In the genomic region with DNA sequence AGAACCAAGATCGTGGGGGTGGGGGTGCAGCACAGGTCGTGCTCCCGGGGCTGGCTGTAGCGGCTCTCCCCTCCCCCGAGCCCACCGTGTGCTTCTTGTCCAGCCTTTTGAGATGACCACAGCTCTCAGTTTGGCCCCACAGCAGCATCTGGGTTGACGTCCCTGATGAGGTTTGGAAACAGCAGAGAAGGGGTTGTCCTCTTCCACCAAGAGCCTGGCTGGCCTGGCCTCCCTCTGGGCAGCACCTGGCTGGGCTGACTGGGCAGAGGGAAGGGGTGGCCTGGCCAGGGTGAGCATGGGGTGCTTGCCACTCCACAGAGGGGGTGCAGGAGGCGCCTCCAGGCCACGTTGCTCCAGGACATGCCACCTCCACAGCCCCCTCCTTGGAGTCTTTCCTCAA, we compare ENCODE assay signal across 9 cellular contexts.
DNase-seq lines count a peak whose midpoint lies in the region; ATAC-seq lines count a peak whose summit lies in the region.
"Had no signal": no experiment of that assay in that cellular context is flagged by ENCODE, and none has a peak within 500 bp of the region (broad histone marks: within the 10 kb centered on the region; RNA-seq: fewer than 3 reads in every experiment).

No MANE protein-coding gene starts in this region.

- H3K4me3 Mint-ChIP-seq in CD4-positive, alpha-beta memory T cell, result peak overlapping the region; percentile 20 to 95 (median 88)

- POLR2A ChIA-PET in CD4-positive, alpha-beta memory T cell (lab: Charles Lee; ENCODE audit: partially characterized antibody), result interaction anchor here (2.4 to 5.1 kb wide), 3 partner anchors 11 to 58 kb away, joined by 16 to 71 read pairs (median 37); a partner anchor contains a TSS

- H3K4me3 ChIP-seq in CD4-positive, alpha-beta memory T cell (ENCODE audit: low read length in 2 of 2), result no peak overlapping the region
- no peak overlapping the region for H3K4me3 ChIP-seq in SJCRH30
- H3K4me3 ChIP-seq in duodenal mucosa (ENCODE audit: low read depth in 1 of 2, low read length in 2 of 2), result no peak overlapping the region
- H3K4me3 ChIP-seq in rectal smooth muscle tissue (ENCODE audit: low read length), result peak overlapping the region; percentile 57

- no peak for ATAC-seq in GM18858 (IDR thresholded peaks at IDR 0.05; ENCODE audit: unreplicated experiment)
- ATAC-seq in GM21723 (IDR thresholded peaks at IDR 0.05; ENCODE audit: unreplicated experiment), result no peak

- H3K9me3 ChIP-seq in CD4-positive, alpha-beta memory T cell (ENCODE audit: control insufficient read depth in 1 of 2, low read length in 2 of 2), result no peaks in the 10 kb centered on the region
- H3K9me3 ChIP-seq in SJCRH30 (replicated peaks) (no peaks in the 10 kb centered on the region), duodenal mucosa (ENCODE audit: control insufficient read depth in 1 of 2, low read length in 2 of 2) (no peaks in the 10 kb centered on the region)

- H3K27me3 Mint-ChIP-seq in CD4-positive, alpha-beta memory T cell, result no peaks in the 10 kb centered on the region

- H3K27ac Mint-ChIP-seq in CD4-positive, alpha-beta memory T cell, result peak overlapping the region; percentile 92 to 99 (median 98)

- H3K4me1 ChIP-seq in CD4-positive, alpha-beta memory T cell (ENCODE audit: insufficient read depth, low read length), result peaks cover 79% of the 10 kb centered on the region
- H3K4me1 ChIP-seq in SJCRH30, result peaks cover 28% of the 10 kb centered on the region
- peaks cover 38 to 46% of the 10 kb centered on the region in 2 donors for H3K4me1 ChIP-seq in duodenal mucosa (ENCODE audit: control insufficient read depth in 1 of 2, insufficient read depth in 2 of 2, low read length in 2 of 2)
- peaks cover 25% of the 10 kb centered on the region for H3K4me1 ChIP-seq in rectal smooth muscle tissue (ENCODE audit: control insufficient read depth, insufficient read depth, low read length)

- H3K4me1 Mint-ChIP-seq in CD4-positive, alpha-beta memory T cell, result peaks cover 36 to 89% (median 69%) of the 10 kb centered on the region in 4 donors

- H3K36me3 Mint-ChIP-seq in CD4-positive, alpha-beta memory T cell, result peaks cover 3 to 16% of the 10 kb centered on the region in 2 donors

- CTCF ChIA-PET in CD4-positive, alpha-beta memory T cell (lab: Charles Lee; ENCODE audit: partially characterized antibody), result interaction anchor here (1.2 kb wide), 1 partner anchor 92 kb away, joined by 4 read pairs; no protein-coding TSS in a partner anchor

- H3K9ac ChIP-seq in duodenal mucosa (ENCODE audit: low read depth in 1 of 2, low read length in 2 of 2) (no peak overlapping the region), rectal smooth muscle tissue (ENCODE audit: low read length) (no peak overlapping the region)

- peak overlapping the region; percentile 73 for H3K27ac ChIP-seq in CD4-positive, alpha-beta memory T cell (ENCODE audit: low read depth, low read length)
- H3K27ac ChIP-seq in SJCRH30 (peak overlapping the region; percentile 84), duodenal mucosa (ENCODE audit: low read depth, low read length) (peak overlapping the region; percentile 3), rectal smooth muscle tissue (ENCODE audit: low read depth, low read length) (peak overlapping the region; percentile 66)

- intact Hi-C loops in CD4-positive, alpha-beta memory T cell (cut with micrococcal nuclease), result loop anchor here (1.0 to 2.0 kb wide), 3 partner anchors 12 to 59 kb away; no protein-coding TSS in a partner anchor

- DNase-seq in CD4-positive, alpha-beta memory T cell, result no peak
- DNase-seq in SJCRH30 (peak in 1 of 2 experiments; percentile 27), SW 1271 (lab: John Stamatoyannopoulos, UW) (no peak), ecto neural progenitor cell (ENCODE audit: low spot score) (no peak)
- DNase-seq: NCI-H774 had no signal

- no peaks in the 10 kb centered on the region for H3K36me3 ChIP-seq in CD4-positive, alpha-beta memory T cell (ENCODE audit: insufficient read depth, low read length)
- H3K36me3 ChIP-seq in SJCRH30, result no peaks in the 10 kb centered on the region
- H3K36me3 ChIP-seq in duodenal mucosa (ENCODE audit: control insufficient read depth in 1 of 2, insufficient read depth in 2 of 2, low read length in 2 of 2), result no peaks in the 10 kb centered on the region
- no peaks in the 10 kb centered on the region for H3K36me3 ChIP-seq in rectal smooth muscle tissue (ENCODE audit: control insufficient read depth, insufficient read depth, low read length)

- peaks cover 0 to 2% (median 0%) of the 10 kb centered on the region in 8 donors for H3K9me3 Mint-ChIP-seq in CD4-positive, alpha-beta memory T cell

- H3K27me3 ChIP-seq in CD4-positive, alpha-beta memory T cell (ENCODE audit: insufficient read depth, low read length), result no peaks in the 10 kb centered on the region
- no peaks in the 10 kb centered on the region for H3K27me3 ChIP-seq in SJCRH30
- H3K27me3 ChIP-seq in duodenal mucosa (ENCODE audit: control insufficient read depth in 1 of 2, insufficient read depth in 2 of 2, low read length in 2 of 2), result no peaks in the 10 kb centered on the region
- H3K27me3 ChIP-seq in rectal smooth muscle tissue (ENCODE audit: control insufficient read depth, insufficient read depth, low read length), result no peaks in the 10 kb centered on the region

Comparison
In these comparisons a context has a peak if more than half of its experiments do, and no peak if none do; other contexts are left out.
1. H3K27ac ChIP-seq: peak in every context shown above with its lines; median percentile 84 in SJCRH30; 73 in CD4-positive, alpha-beta memory T cell; 66 in rectal smooth muscle tissue; 3 in duodenal mucosa.